35 cellular contexts compared by ENCODE assay signal in genomic region chr21:42447182-42447581, GRCh38. TPM values are rescaled to one million over a fixed set of nuclear protein-coding genes. Genes with fewer than 3 reads are reported as not detected.
"Had no signal": no experiment of that assay in that cellular context is flagged by ENCODE, and none has a peak within 500 bp of the region (broad histone marks: within the 10 kb centered on the region; RNA-seq: fewer than 3 reads in every experiment).

No MANE protein-coding gene starts in this region.

- H3K36me3 ChIP-seq: ascending aorta, cardiac muscle cell, colonic mucosa, esophagus squamous epithelium, heart right ventricle, left lung, ovary, right lobe of liver, transverse colon, WERI-Rb-1 had no signal

- H3K9me3 Mint-ChIP-seq: brain, nephron progenitor cell had no signal

- DNase-seq: activated CD4-positive, alpha-beta T cell treated with anti-CD3 and anti-CD28 coated beads, Interleukin-2, amount 50 U/mL, for 4 hours; activated CD4-positive, CD25-positive, alpha-beta regulatory T cell treated with anti-CD3 and anti-CD28 coated beads, Interleukin-2, amount 50 U/mL, for 72 hours; activated naive CD4-positive, alpha-beta T cell; cerebellar nuclear complex; colonic mucosa; effector CD8-positive, alpha-beta T cell; esophagus squamous epithelium; foreskin melanocyte; heart right ventricle; left lung; mesendoderm; mucosa of descending colon; nephron progenitor cell; ovary; right lobe of liver; stimulated activated CD4-positive, alpha-beta T cell treated with anti-CD3 and anti-CD28 coated beads, Interleukin-12 subunit alpha, Interleukin-12 subunit beta, amount 100 ng/mL, for 4 hours; stimulated activated CD4-positive, alpha-beta T cell treated with anti-CD3 and anti-CD28 coated beads, Interleukin-4, amount 100 ng/mL, for 1 hour; stimulated activated naive CD8-positive, alpha-beta T cell treated with anti-CD3 and anti-CD28 coated beads, Interleukin-15, Interleukin-2, amounts not matched to agents 100 U/mL and 50 U/mL, for 24 hours; T-helper 1 cell; T1000; testis; transverse colon; WERI-Rb-1 had no signal

- H3K4me3 ChIP-seq: ascending aorta, cardiac muscle cell, colonic mucosa, esophagus squamous epithelium, heart right ventricle, left lung, lung, mucosa of descending colon, ovary, right lobe of liver, testis, transverse colon had no signal

- H3K27ac Mint-ChIP-seq: nephron progenitor cell, progenitor cell of endocrine pancreas had no signal

- H3K27me3 Mint-ChIP-seq: activated naive CD8-positive, alpha-beta T cell had no signal

- H3K27me3 ChIP-seq: ascending aorta, cardiac muscle cell, colonic mucosa, left lung, ovary, right lobe of liver, testis, transverse colon had no signal

- H3K9me3 ChIP-seq: ascending aorta, colonic mucosa, esophagus squamous epithelium, heart right ventricle, left lung, mucosa of descending colon, ovary, right lobe of liver, testis, transverse colon had no signal

- H3K36me3 Mint-ChIP-seq: brain had no signal

- H3K4me3 Mint-ChIP-seq: activated naive CD8-positive, alpha-beta T cell; brain; nephron progenitor cell had no signal

- ATAC-seq: heart right ventricle, left lung, mucosa of descending colon, right lobe of liver had no signal

- H3K27ac ChIP-seq: ascending aorta, cardiac muscle cell, colonic mucosa, epithelial cell of prostate, esophagus squamous epithelium, heart right ventricle, left lung, ovary, right lobe of liver, testis, transverse colon, WERI-Rb-1 had no signal

- H3K4me1 ChIP-seq: ascending aorta, colonic mucosa, right lobe of liver, testis had no signal

RNA-seq across cellular contexts. Expression of gene UBASH3A, which starts 43.5 kb away (rescaled TPM):
- total RNA-seq: cardiac muscle cell, dermis microvascular lymphatic vessel endothelial cell, glomerular endothelial cell, myocyte, progenitor cell of endocrine pancreas, renal cortical epithelial cell had no signal

RNA-seq across cellular contexts. Expression of gene RSPH1, which starts 48.8 kb away (rescaled TPM):
- total RNA-seq: ascending aorta, dermis microvascular lymphatic vessel endothelial cell, glomerular endothelial cell, myocyte, skeletal muscle tissue had no signal

RNA-seq across cellular contexts. Expression of gene TMPRSS3, which starts 51.3 kb away (rescaled TPM):
- total RNA-seq: ascending aorta, cardiac muscle cell, glomerular endothelial cell, myocyte, skeletal muscle tissue had no signal
